ENCODE assay signal across 20 cellular contexts in the genomic region with DNA sequence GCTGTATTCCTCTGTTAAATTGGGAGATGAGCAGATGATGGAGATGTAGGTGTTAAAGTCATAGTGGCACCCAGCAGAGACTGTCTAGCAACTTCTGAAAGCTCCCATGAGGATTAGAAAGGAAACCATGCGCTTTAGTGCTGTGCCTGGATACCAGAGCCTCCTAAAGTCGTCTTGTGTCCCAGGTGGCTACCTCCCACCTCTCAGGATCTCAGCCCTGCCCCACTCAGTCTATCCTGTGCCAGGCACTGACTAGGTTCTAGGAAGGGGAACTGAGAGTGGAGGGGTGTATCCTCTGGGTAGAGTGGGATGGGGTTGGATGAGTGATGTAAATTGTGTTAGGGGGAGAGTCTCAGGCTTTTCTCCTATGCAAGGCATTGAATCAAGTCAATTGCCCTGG.
DNase-seq lines count a peak whose midpoint lies in the region; ATAC-seq and TF ChIP-seq lines count a peak whose summit lies in the region.
"Had no signal": no experiment of that assay in that cellular context is flagged by ENCODE, and none has a peak within 500 bp of the region (broad histone marks: within the 10 kb centered on the region; RNA-seq: fewer than 3 reads in every experiment).

No MANE protein-coding gene starts in this region.

- peaks cover 23% of the 10 kb centered on the region for H3K79me2 ChIP-seq in neural progenitor cell (ENCODE audit: low read depth)
- H3K79me2 ChIP-seq in trophoblast cell (ENCODE audit: control insufficient read depth, insufficient read depth, low read length, poor library complexity): no peaks in the 10 kb centered on the region

- H2AK5ac ChIP-seq in trophoblast cell (ENCODE audit: low read length): no peak overlapping the region

- H3K4me1 Mint-ChIP-seq in HFFc6 (ENCODE audit: low read depth): peaks cover 5% of the 10 kb centered on the region; the same call in 1 of the 2 replicates
- peaks cover 14% of the 10 kb centered on the region for H3K4me1 Mint-ChIP-seq in endodermal cell
- H3K4me1 Mint-ChIP-seq in neural progenitor cell: peaks cover 27% of the 10 kb centered on the region
- H3K4me1 Mint-ChIP-seq: T-helper 17 cell had no signal

- H3K27me3 Mint-ChIP-seq in HFFc6 (ENCODE audit: insufficient read depth): no peaks in the 10 kb centered on the region
- H3K27me3 Mint-ChIP-seq in endodermal cell (ENCODE audit: insufficient read depth): no peaks in the 10 kb centered on the region
- H3K27me3 Mint-ChIP-seq in neural progenitor cell (ENCODE audit: insufficient read depth, low read depth): peaks cover 2% of the 10 kb centered on the region
- H3K27me3 Mint-ChIP-seq: activated CD4-positive, alpha-beta memory T cell treated with anti-CD3 and anti-CD28 coated beads for 36 hours had no signal

- peaks cover 7 to 24% (median 20%) of the 10 kb centered on the region in 10 experiments; a peak in 18 of 20 replicates for H3K4me1 ChIP-seq in BLaER1 treated with 17β-estradiol and CSF1 and Interleukin-3, amounts not matched to agents 10 nM and 100 nM
- peaks cover 8% of the 10 kb centered on the region for H3K4me1 ChIP-seq in endodermal cell (ENCODE audit: control insufficient read depth, insufficient read depth, low read length)
- peaks cover 10% of the 10 kb centered on the region for H3K4me1 ChIP-seq in neural progenitor cell
- peaks cover 0 to 6% of the 10 kb centered on the region in 2 experiments for H3K4me1 ChIP-seq in trophoblast cell (ENCODE audit: control insufficient read depth in 1 of 2, insufficient read depth in 2 of 2, low read length in 2 of 2)

- no peak overlapping the region for H3K14ac ChIP-seq in trophoblast cell (ENCODE audit: low read length)

- no peak overlapping the region for H4K12ac ChIP-seq in trophoblast cell (ENCODE audit: low read depth, low read length)

- TF ChIP-seq CTCF in HFFc6 (IDR thresholded peaks at IDR 0.05) (no peak), endodermal cell (conservative IDR thresholded peaks at IDR 0.05) (no peak), neural progenitor cell (IDR thresholded peaks at IDR 0.05) (no peak)

- no peak overlapping the region for H2BK5ac ChIP-seq in trophoblast cell (ENCODE audit: low read depth, low read length, poor library complexity)

- H3K9me3 Mint-ChIP-seq in HFFc6 (peaks cover 12% of the 10 kb centered on the region), endodermal cell (peaks cover 9% of the 10 kb centered on the region), neural progenitor cell (no peaks in the 10 kb centered on the region)
- H3K9me3 Mint-ChIP-seq: activated CD4-positive, alpha-beta memory T cell treated with anti-CD3 and anti-CD28 coated beads for 36 hours had no signal

- H2BK120ac ChIP-seq in trophoblast cell (ENCODE audit: insufficient read depth, low read length, poor library complexity): no peak overlapping the region

- peaks cover 0 to 13% (median 0%) of the 10 kb centered on the region in 11 experiments; a peak in 4 of 22 replicates for H4K20me1 ChIP-seq in BLaER1 treated with 17β-estradiol and CSF1 and Interleukin-3, amounts not matched to agents 10 nM and 100 nM
- peaks cover 23% of the 10 kb centered on the region for H4K20me1 ChIP-seq in neural progenitor cell (ENCODE audit: low read depth)

- H3K4ac ChIP-seq in trophoblast cell (ENCODE audit: low read depth, low read length): no peak overlapping the region

- 7 to 47% methylated on average over 2 of the region's 2 CpGs for WGBS in endodermal cell (ENCODE audit: insufficient coverage in 1 of 2, insufficient read length in 1 of 2), 2 experiments
- WGBS in trophoblast cell (ENCODE audit: extremely low coverage, insufficient coverage, insufficient read length): no CpG with 5 or more reads among the region's 2 CpGs

- no peak overlapping the region for H3K18ac ChIP-seq in trophoblast cell (ENCODE audit: low read length)

- no peak overlapping the region for H4K91ac ChIP-seq in trophoblast cell (ENCODE audit: low read depth, low read length)

- H3K4me3 ChIP-seq in BLaER1 treated with 17β-estradiol and CSF1 and Interleukin-3, amounts not matched to agents 10 nM and 100 nM: no peak overlapping the region
- peak overlapping the region; percentile 30 for H3K4me3 ChIP-seq in endodermal cell (ENCODE audit: low read length)
- no peak overlapping the region for H3K4me3 ChIP-seq in neural progenitor cell
- H3K4me3 ChIP-seq in trophoblast cell (ENCODE audit: low read depth, low read length): no peak overlapping the region
- H3K4me3 ChIP-seq: psoas muscle had no signal

- peak overlapping the region in 8 of 11 experiments; percentile 1 to 41 (median 20); a peak in 9 of 22 replicates for H3K4me2 ChIP-seq in BLaER1 treated with 17β-estradiol and CSF1 and Interleukin-3, amounts not matched to agents 10 nM and 100 nM
- H3K4me2 ChIP-seq in neural progenitor cell (no peak overlapping the region), trophoblast cell (ENCODE audit: low read length) (no peak overlapping the region)
- H3K4me2 ChIP-seq: KMS-11 had no signal

- no peaks in the 10 kb centered on the region for H3K36me3 ChIP-seq in BLaER1 treated with 17β-estradiol and CSF1 and Interleukin-3, amounts not matched to agents 10 nM and 100 nM
- H3K36me3 ChIP-seq in endodermal cell (ENCODE audit: control insufficient read depth, insufficient read depth, low read length) (peaks cover 14% of the 10 kb centered on the region), neural progenitor cell (no peaks in the 10 kb centered on the region), trophoblast cell (ENCODE audit: control insufficient read depth in 1 of 2, insufficient read depth in 2 of 2, low read length in 2 of 2) (no peaks in the 10 kb centered on the region)
- H3K36me3 ChIP-seq: WERI-Rb-1 had no signal

- no peak overlapping the region for H3K27ac ChIP-seq in BLaER1 treated with 17β-estradiol and CSF1 and Interleukin-3, amounts not matched to agents 10 nM and 100 nM
- peak overlapping the region; percentile 26 for H3K27ac ChIP-seq in endodermal cell (ENCODE audit: low read depth, low read length)
- H3K27ac ChIP-seq in neural progenitor cell: no peak overlapping the region
- H3K27ac ChIP-seq in trophoblast cell (ENCODE audit: low read depth, low read length): no peak overlapping the region
- H3K27ac ChIP-seq: KMS-11, psoas muscle, WERI-Rb-1 had no signal

- peaks cover 0 to 7% (median under 1%) of the 10 kb centered on the region in 11 experiments; a peak in 10 of 22 replicates for H3K27me3 ChIP-seq in BLaER1 treated with 17β-estradiol and CSF1 and Interleukin-3, amounts not matched to agents 10 nM and 100 nM
- no peaks in the 10 kb centered on the region for H3K27me3 ChIP-seq in endodermal cell (ENCODE audit: control insufficient read depth, insufficient read depth, low read length, poor library complexity, severe bottlenecking)
- H3K27me3 ChIP-seq in neural progenitor cell: no peaks in the 10 kb centered on the region
- H3K27me3 ChIP-seq in trophoblast cell (ENCODE audit: insufficient read depth, low read length): no peaks in the 10 kb centered on the region

- no peaks in the 10 kb centered on the region for H3F3A ChIP-seq in neural progenitor cell (ENCODE audit: low read depth)

- H3K4me3 Mint-ChIP-seq in HFFc6: no peak overlapping the region
- H3K4me3 Mint-ChIP-seq in endodermal cell: no peak overlapping the region
- H3K4me3 Mint-ChIP-seq in neural progenitor cell: no peak overlapping the region
- H3K4me3 Mint-ChIP-seq: activated CD4-positive, alpha-beta memory T cell treated with anti-CD3 and anti-CD28 coated beads for 36 hours; T-helper 17 cell had no signal

- no peak overlapping the region for H3K9ac ChIP-seq in BLaER1 treated with 17β-estradiol and CSF1 and Interleukin-3, amounts not matched to agents 10 nM and 100 nM
- H3K9ac ChIP-seq in endodermal cell (ENCODE audit: extremely low read depth, low read length, poor library complexity, severe bottlenecking): peak overlapping the region; percentile 26
- no peak overlapping the region for H3K9ac ChIP-seq in neural progenitor cell
- no peak overlapping the region for H3K9ac ChIP-seq in trophoblast cell (ENCODE audit: low read length)
- H3K9ac ChIP-seq: KMS-11 had no signal

- no peak overlapping the region for H3K23ac ChIP-seq in trophoblast cell (ENCODE audit: low read length)

- DNase-seq in HFFc6 (no peak), endodermal cell (peak; percentile 90), neural progenitor cell (ENCODE audit: low spot score) (no peak), medulla oblongata (ENCODE audit: extremely low spot score) (no peak), COLO668 (lab: John Stamatoyannopoulos, UW; ENCODE audit: unreplicated experiment) (no peak), trophoblast cell (no peak)
- DNase-seq: activated CD4-positive, alpha-beta memory T cell treated with anti-CD3 and anti-CD28 coated beads for 36 hours; activated naive CD4-positive, alpha-beta T cell; activated T-cell treated with anti-CD3 and anti-CD28 coated beads for 4 hours; anterior cingulate cortex; islet precursor cell; NCI-H1105 treated with DMSO at 0.1 percent for 48 hours; NCI-H526; psoas muscle; stimulated activated CD8-positive, alpha-beta memory T cell treated with anti-CD3 and anti-CD28 coated beads, Interleukin-4, amount 100 ng/mL, for 48 hours; T-helper 17 cell; WERI-Rb-1 had no signal

- no peak overlapping the region for H4K8ac ChIP-seq in trophoblast cell (ENCODE audit: low read depth, low read length)

- H3K36me3 Mint-ChIP-seq in HFFc6 (ENCODE audit: low read depth) (no peaks in the 10 kb centered on the region), endodermal cell (ENCODE audit: low read depth) (peaks cover 32% of the 10 kb centered on the region), neural progenitor cell (peaks cover 13% of the 10 kb centered on the region)
- H3K36me3 Mint-ChIP-seq: activated CD4-positive, alpha-beta memory T cell treated with anti-CD3 and anti-CD28 coated beads for 36 hours had no signal

- no peak overlapping the region for H2BK12ac ChIP-seq in trophoblast cell (ENCODE audit: low read length)

- ATAC-seq in HG03571 (IDR thresholded peaks at IDR 0.05; ENCODE audit: unreplicated experiment): no peak
- ATAC-seq: psoas muscle, T-helper 17 cell had no signal

- no peak overlapping the region for H2AFZ ChIP-seq in neural progenitor cell (replicated peaks)
- H2AFZ ChIP-seq in trophoblast cell (ENCODE audit: insufficient read depth, low read length, poor library complexity): no peak overlapping the region

- H3K27ac Mint-ChIP-seq in HFFc6 (peak overlapping the region; percentile 3; the same call in 1 of the 2 replicates), endodermal cell (peak overlapping the region; percentile 94), neural progenitor cell (peak overlapping the region; percentile 12)
- H3K27ac Mint-ChIP-seq: activated CD4-positive, alpha-beta memory T cell treated with anti-CD3 and anti-CD28 coated beads for 36 hours; T-helper 17 cell had no signal

- H3K79me1 ChIP-seq in trophoblast cell (ENCODE audit: low read length): no peaks in the 10 kb centered on the region

- H3K9me3 ChIP-seq in BLaER1 treated with 17β-estradiol and CSF1 and Interleukin-3, amounts not matched to agents 10 nM and 100 nM (replicated peaks in 1 of 11): peaks cover 0 to 5% (median 0%) of the 10 kb centered on the region in 11 experiments; a peak in 3 of 22 replicates
- H3K9me3 ChIP-seq in endodermal cell (ENCODE audit: control insufficient read depth, low read length): peaks cover 13% of the 10 kb centered on the region
- H3K9me3 ChIP-seq in neural progenitor cell (ENCODE audit: low read depth): no peaks in the 10 kb centered on the region
- H3K9me3 ChIP-seq in trophoblast cell (ENCODE audit: insufficient read depth, low read depth, low read length): peaks cover 4% of the 10 kb centered on the region
- H3K9me3 ChIP-seq: psoas muscle had no signal

Comparison
In these comparisons a context has a peak if more than half of its experiments do, and no peak if none do; other contexts are left out.
1. H3K4me2 ChIP-seq: peak in BLaER1 treated with 17β-estradiol and CSF1 and Interleukin-3, amounts not matched to agents 10 nM and 100 nM (8 of 11); none in neural progenitor cell (single experiment) and trophoblast cell (single experiment).
2. H3K27ac Mint-ChIP-seq: peak in every context shown above with its lines; median percentile 94 in endodermal cell; 12 in neural progenitor cell; 3 in HFFc6.